In the genomic region with DNA sequence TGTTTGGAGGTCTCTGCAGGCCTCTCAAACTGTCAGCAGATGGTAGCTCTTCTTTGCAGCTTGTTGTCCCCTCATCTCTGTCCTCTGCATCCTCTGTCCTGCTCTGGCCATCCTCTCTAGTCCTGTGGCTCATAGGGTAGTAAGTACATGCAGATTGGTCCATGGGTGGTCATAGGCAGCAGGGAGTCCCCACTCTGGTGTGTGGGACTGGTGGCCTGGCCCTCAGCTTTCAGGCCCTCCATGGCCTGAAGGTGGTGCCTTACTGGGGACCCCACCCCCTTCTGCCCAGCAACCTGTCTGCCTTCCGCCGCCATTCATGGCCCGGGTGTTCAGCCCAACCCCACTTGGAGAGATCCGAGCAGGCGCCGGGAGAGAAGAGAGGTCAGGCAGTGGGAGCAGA, we compare ENCODE assay signal across 28 cellular contexts.
"Had no signal": no experiment of that assay in that cellular context is flagged by ENCODE, and none has a peak within 500 bp of the region (broad histone marks: within the 10 kb centered on the region; RNA-seq: fewer than 3 reads in every experiment).

No MANE protein-coding gene starts in this region.

- H3K9me3 ChIP-seq: adrenal gland, breast epithelium, colonic mucosa, esophagus squamous epithelium had no signal

- H3K4me3 ChIP-seq: adrenal gland, breast epithelium, cardiac muscle cell, colonic mucosa, esophagus squamous epithelium had no signal

- H3K27ac ChIP-seq: adrenal gland, breast epithelium, cardiac muscle cell, colonic mucosa, epithelial cell of prostate, esophagus squamous epithelium had no signal

- ATAC-seq: activated CD4-positive, alpha-beta T cell treated with anti-CD3 and anti-CD28 coated beads for 36 hours; activated CD8-positive, alpha-beta T cell treated with anti-CD3 and anti-CD28 coated beads for 36 hours; activated T-cell treated with anti-CD3 and anti-CD28 coated beads, Interleukin-2, amount 50 U/mL, for 4 hours had no signal

- H3K36me3 Mint-ChIP-seq: activated naive CD4-positive, alpha-beta T cell treated with anti-CD3 and anti-CD28 coated beads, Interleukin-2, amount 50 U/mL, for 24 hours; activated naive CD8-positive, alpha-beta T cell treated with anti-CD3 and anti-CD28 coated beads for 36 hours; brain had no signal

- H3K4me1 Mint-ChIP-seq: activated CD4-positive, alpha-beta T cell treated with anti-CD3 and anti-CD28 coated beads for 36 hours; activated naive CD4-positive, alpha-beta T cell treated with anti-CD3 and anti-CD28 coated beads, Interleukin-2, amount 50 U/mL, for 24 hours; activated naive CD8-positive, alpha-beta T cell treated with anti-CD3 and anti-CD28 coated beads for 36 hours; activated naive CD8-positive, alpha-beta T cell treated with anti-CD3 and anti-CD28 coated beads, Interleukin-2, amount 50 U/mL, for 24 hours; activated T-helper 17 cell treated with anti-CD3 and anti-CD28 coated beads, Interleukin-2, amount 50 U/mL, for 72 hours; brain had no signal

- H3K36me3 ChIP-seq: adrenal gland, breast epithelium, cardiac muscle cell, colonic mucosa, esophagus squamous epithelium had no signal

- H3K4me3 Mint-ChIP-seq: activated CD4-positive, alpha-beta T cell treated with anti-CD3 and anti-CD28 coated beads for 36 hours; activated CD8-positive, alpha-beta T cell treated with anti-CD3 and anti-CD28 coated beads for 36 hours; activated naive CD4-positive, alpha-beta T cell treated with anti-CD3 and anti-CD28 coated beads, Interleukin-2, amount 50 U/mL, for 24 hours; activated naive CD8-positive, alpha-beta T cell treated with anti-CD3 and anti-CD28 coated beads for 36 hours; activated naive CD8-positive, alpha-beta T cell treated with anti-CD3 and anti-CD28 coated beads, Interleukin-2, amount 50 U/mL, for 24 hours; activated T-cell treated with anti-CD3 and anti-CD28 coated beads, Interleukin-2, amount 50 U/mL, for 4 hours; activated T-helper 17 cell treated with anti-CD3 and anti-CD28 coated beads, Interleukin-2, amount 50 U/mL, for 72 hours; brain had no signal

- H3K27ac Mint-ChIP-seq: activated CD4-positive, alpha-beta T cell treated with anti-CD3 and anti-CD28 coated beads for 36 hours; activated CD8-positive, alpha-beta T cell treated with anti-CD3 and anti-CD28 coated beads for 36 hours; activated naive CD4-positive, alpha-beta T cell treated with anti-CD3 and anti-CD28 coated beads, Interleukin-2, amount 50 U/mL, for 24 hours; activated naive CD8-positive, alpha-beta T cell treated with anti-CD3 and anti-CD28 coated beads for 36 hours; activated naive CD8-positive, alpha-beta T cell treated with anti-CD3 and anti-CD28 coated beads, Interleukin-2, amount 50 U/mL, for 24 hours; activated T-helper 17 cell treated with anti-CD3 and anti-CD28 coated beads, Interleukin-2, amount 50 U/mL, for 72 hours; brain had no signal

- H3K4me1 ChIP-seq: adrenal gland, breast epithelium, colonic mucosa, esophagus squamous epithelium had no signal

- H3K9me3 Mint-ChIP-seq: activated CD8-positive, alpha-beta T cell treated with anti-CD3 and anti-CD28 coated beads for 36 hours; activated naive CD4-positive, alpha-beta T cell treated with anti-CD3 and anti-CD28 coated beads, Interleukin-2, amount 50 U/mL, for 24 hours; activated naive CD8-positive, alpha-beta T cell treated with anti-CD3 and anti-CD28 coated beads for 36 hours; activated naive CD8-positive, alpha-beta T cell treated with anti-CD3 and anti-CD28 coated beads, Interleukin-2, amount 50 U/mL, for 24 hours; activated T-cell treated with anti-CD3 and anti-CD28 coated beads, Interleukin-2, amount 50 U/mL, for 4 hours; activated T-helper 17 cell treated with anti-CD3 and anti-CD28 coated beads, Interleukin-2, amount 50 U/mL, for 72 hours had no signal

- H3K27me3 ChIP-seq: adrenal gland, breast epithelium, cardiac muscle cell, colonic mucosa, esophagus squamous epithelium had no signal

- DNase-seq: activated CD4-positive, alpha-beta T cell treated with anti-CD3 and anti-CD28 coated beads for 36 hours; activated CD4-positive, alpha-beta T cell treated with anti-CD3 and anti-CD28 coated beads, Interleukin-2, amount 50 U/mL, for 1 hour; activated CD4-positive, alpha-beta T cell treated with anti-CD3 and anti-CD28 coated beads, Interleukin-2, amount 50 U/mL, for 48 hours; activated CD4-positive, CD25-positive, alpha-beta regulatory T cell; activated CD4-positive, CD25-positive, alpha-beta regulatory T cell treated with anti-CD3 and anti-CD28 coated beads, Interleukin-2, amount 50 U/mL, for 72 hours; activated CD8-positive, alpha-beta memory T cell treated with anti-CD3 and anti-CD28 coated beads for 24 hours; activated CD8-positive, alpha-beta T cell treated with anti-CD3 and anti-CD28 coated beads for 36 hours; activated effector memory CD4-positive, alpha-beta T cell treated with Interleukin-2 at 50 U/mL for 16 hours; activated gamma-delta T cell treated with Interleukin-2 at 50 U/mL for 16 hours; activated naive CD4-positive, alpha-beta T cell treated with Interleukin-2 at 50 U/mL for 16 hours; activated naive CD8-positive, alpha-beta T cell treated with anti-CD3 and anti-CD28 coated beads for 36 hours; activated naive CD8-positive, alpha-beta T cell treated with anti-CD3 and anti-CD28 coated beads, Interleukin-2, amount 50 U/mL, for 24 hours; activated T-cell treated with anti-CD3 and anti-CD28 coated beads, Interleukin-2, amount 50 U/mL, for 4 hours; adrenal gland; amygdala; aorta; central memory CD4-positive, alpha-beta T cell; cerebellar nuclear complex; colonic mucosa; effector CD8-positive, alpha-beta T cell; esophagus squamous epithelium; T-helper 2 cell had no signal

- H3K27me3 Mint-ChIP-seq: activated CD4-positive, alpha-beta T cell treated with anti-CD3 and anti-CD28 coated beads for 36 hours; activated CD8-positive, alpha-beta T cell treated with anti-CD3 and anti-CD28 coated beads for 36 hours; activated naive CD4-positive, alpha-beta T cell treated with anti-CD3 and anti-CD28 coated beads, Interleukin-2, amount 50 U/mL, for 24 hours; activated naive CD8-positive, alpha-beta T cell treated with anti-CD3 and anti-CD28 coated beads for 36 hours; activated naive CD8-positive, alpha-beta T cell treated with anti-CD3 and anti-CD28 coated beads, Interleukin-2, amount 50 U/mL, for 24 hours; activated T-helper 17 cell treated with anti-CD3 and anti-CD28 coated beads, Interleukin-2, amount 50 U/mL, for 72 hours; brain had no signal
